23 cellular contexts compared by ENCODE assay signal in genomic region chr2:188573453-188573852, GRCh38.
DNase-seq lines count a peak whose midpoint lies in the region; ATAC-seq and TF ChIP-seq lines count a peak whose summit lies in the region.
"Had no signal": no experiment of that assay in that cellular context is flagged by ENCODE, and none has a peak within 500 bp of the region (broad histone marks: within the 10 kb centered on the region; RNA-seq: fewer than 3 reads in every experiment).

No MANE protein-coding gene starts in this region.

- in situ Hi-C loops in G401 (cut with HindIII; ENCODE audit: low sequenced_read_pairs): no loop called here

- H3K4me1 ChIP-seq in prostate gland (replicated peaks): peaks cover 7% of the 10 kb centered on the region
- H3K4me1 ChIP-seq: parathyroid adenoma had no signal

- H3K4me3 ChIP-seq in AG09309 (ENCODE audit: control insufficient read depth, low read depth, low read length): no peak overlapping the region
- no peak overlapping the region for H3K4me3 ChIP-seq in prostate gland
- H3K4me3 ChIP-seq: skin epidermis had no signal

- H3K9me3 ChIP-seq in prostate gland: no peaks in the 10 kb centered on the region

- 21% methylated on average over 1 of the region's 1 CpG for WGBS in prostate gland

- DNase-seq in AG09309 (ENCODE audit: low read depth) (peak; percentile 24), NCI-H69 (lab: John Stamatoyannopoulos, UW) (peak; percentile 84), fibroblast of gingiva (ENCODE audit: low read depth) (peak; percentile 55), prostate gland (ENCODE audit: low spot score) (peak; percentile 63), G401 (ENCODE audit: low spot score) (no peak)
- no peak for DNase-seq in activated naive CD4-positive, alpha-beta T cell (lab: John Stamatoyannopoulos, UW)
- DNase-seq in activated CD4-positive, CD25-positive, alpha-beta regulatory T cell (lab: John Stamatoyannopoulos, UW): no peak
- DNase-seq: activated CD4-positive, alpha-beta memory T cell treated with anti-CD3 and anti-CD28 coated beads for 36 hours; activated naive CD4-positive, alpha-beta T cell treated with anti-CD3 and anti-CD28 coated beads for 36 hours; activated T-cell treated with anti-CD3 and anti-CD28 coated beads, Interleukin-2, amount 50 U/mL, for 1 hour; CD4-positive, alpha-beta memory T cell; DMS79; effector memory CD8-positive, alpha-beta T cell; KG1; naive thymus-derived CD8-positive, alpha-beta T cell; NCI-H1048; NCI-H510A treated with DMSO at 0.1 percent for 48 hours; Right ventricle myocardium superior; stimulated activated CD4-positive, alpha-beta T cell treated with anti-CD3 and anti-CD28 coated beads, Interleukin-4, amount 100 ng/mL, for 1 hour; T-helper 17 cell had no signal

- no peaks in the 10 kb centered on the region for H3K36me3 ChIP-seq in prostate gland

- H3K27me3 ChIP-seq in prostate gland (replicated peaks; ENCODE audit: insufficient read depth): no peaks in the 10 kb centered on the region

- no peak for ATAC-seq in HG03045 (IDR thresholded peaks at IDR 0.05; ENCODE audit: unreplicated experiment)
- ATAC-seq: effector memory CD8-positive, alpha-beta T cell; naive thymus-derived CD8-positive, alpha-beta T cell; T-helper 17 cell had no signal

- no peak for TF ChIP-seq CTCF in AG09309 (IDR thresholded peaks at IDR 0.05; ENCODE audit: control insufficient read depth, insufficient read depth, low read depth, low read length, missing control alignments)
- no peak for TF ChIP-seq CTCF in prostate gland (IDR thresholded peaks at IDR 0.05)

- no peak for TF ChIP-seq POLR2A in prostate gland (IDR thresholded peaks at IDR 0.05)

- H3K27ac ChIP-seq in prostate gland: peak overlapping the region; percentile 53 to 67
- H3K27ac ChIP-seq: parathyroid adenoma had no signal

- intact Hi-C loops in prostate gland (cut with DNase I): no loop called here

Comparison
In these comparisons a context has a peak if more than half of its experiments do, and no peak if none do; other contexts are left out.
1. DNase-seq: peak in AG09309 (single experiment), NCI-H69 (single experiment), fibroblast of gingiva (single experiment) and prostate gland (single experiment); none in activated naive CD4-positive, alpha-beta T cell (0 of 4), G401 (single experiment) and activated CD4-positive, CD25-positive, alpha-beta regulatory T cell (0 of 4).